8 cellular contexts compared by ENCODE assay signal in the genomic region with DNA sequence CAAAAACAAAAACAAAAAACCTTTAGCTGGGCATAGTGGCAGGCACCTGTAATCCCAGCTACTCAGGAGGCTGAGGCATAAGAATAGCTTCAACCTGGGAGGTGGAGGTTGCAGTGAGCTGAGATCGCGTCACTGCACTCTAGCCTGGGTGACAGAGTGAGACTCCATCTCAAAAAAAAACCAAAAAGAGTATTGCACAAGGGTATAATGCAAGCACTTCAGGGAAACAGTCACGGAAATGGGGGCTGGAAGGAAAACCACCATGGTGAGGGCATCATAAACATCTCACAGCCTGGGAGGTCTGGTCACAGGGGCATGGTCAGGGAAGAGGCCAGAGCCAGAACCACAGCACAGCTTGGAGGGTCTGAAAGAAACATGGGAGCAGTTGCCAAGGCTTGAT. TPM values are rescaled to one million over a fixed set of nuclear protein-coding genes. Genes with fewer than 3 reads are reported as not detected.
DNase-seq lines count a peak whose midpoint lies in the region; ATAC-seq and TF ChIP-seq lines count a peak whose summit lies in the region.
"Not testable (repeated sequence)": the region's sequence is repeated elsewhere in the genome, so short reads cannot be mapped to it uniquely, and the experiment has no call there.

No MANE protein-coding gene starts in this region.

- H3K23me2 ChIP-seq in H9 (ENCODE audit: insufficient read length, low read depth, low read length, poor library complexity, severe bottlenecking), result not testable (repeated sequence)

- H2BK12ac ChIP-seq in H9 (ENCODE audit: insufficient read length, low read depth, low read length), result not testable (repeated sequence)

- not testable (repeated sequence) for H3K9me3 ChIP-seq in H9 (ENCODE audit: control insufficient read depth, low read depth, low read length); tibial nerve

- peaks cover 10% of the 10 kb centered on the region; the same call in 1 of the 2 replicates for H3K79me2 ChIP-seq in H9 (ENCODE audit: insufficient read depth, low read length)

- H4K91ac ChIP-seq in H9 (ENCODE audit: insufficient read length, low read depth, low read length), result not testable (repeated sequence)

- H3K4me2 ChIP-seq in H9 (ENCODE audit: insufficient read depth, insufficient read length, low read length), result not testable (repeated sequence)

- peak overlapping the region in 1 of 2 donors; percentile 75 for H3K4me3 Mint-ChIP-seq in CD14-positive monocyte
- not testable (repeated sequence) for H3K4me3 Mint-ChIP-seq in H9, T-cell, immature natural killer cell
- peak overlapping the region; percentile 25 to 73 (median 57) for H3K4me3 Mint-ChIP-seq in nephron

- no CpG with 5 or more reads among the region's 3 CpGs for WGBS in H9 (ENCODE audit: extremely low coverage, insufficient read length, low lambda C conversion rate)
- 71 to 79% methylated on average over 3 of the region's 3 CpGs for WGBS in tibial nerve, 2 donors

- DNase-seq in CD14-positive monocyte (ENCODE audit: low spot score) (peak; percentile 40), NOMO-1 (lab: John Stamatoyannopoulos, UW; ENCODE audit: unreplicated experiment in 2 of 2) (peak; percentile 21 to 31), amniotic epithelial cell (ENCODE audit: low read depth) (peak; percentile 24)
- not testable (repeated sequence) for DNase-seq in H9; T-cell; immature natural killer cell; tibial nerve (ENCODE audit: low spot score in 2 of 2)

- H3K56ac ChIP-seq in H9 (ENCODE audit: insufficient read length, low read depth, low read length), result not testable (repeated sequence)

- H2BK120ac ChIP-seq in H9 (ENCODE audit: low read depth, low read length, poor library complexity, severe bottlenecking), result not testable (repeated sequence)

- intact Hi-C loops in CD14-positive monocyte (cut with micrococcal nuclease), result not testable (repeated sequence)

- H2BK20ac ChIP-seq in H9 (ENCODE audit: low read depth, low read length, poor library complexity, severe bottlenecking), result not testable (repeated sequence)

- H3K4me3 ChIP-seq in tibial nerve, result peak overlapping the region in 1 of 4 donors; percentile 85

- H3K36me3 Mint-ChIP-seq in CD14-positive monocyte (peaks cover 24 to 27% of the 10 kb centered on the region in 2 donors), H9 (ENCODE audit: insufficient read depth in 1 of 3, low read depth in 3 of 3) (peaks cover 29 to 68% (median 67%) of the 10 kb centered on the region in 3 experiments), T-cell (peaks cover 13% of the 10 kb centered on the region), immature natural killer cell (peaks cover 4 to 22% (median 9%) of the 10 kb centered on the region in 3 donors), nephron (ENCODE audit: low read depth) (peaks cover 31% of the 10 kb centered on the region)

- H3K79me1 ChIP-seq in H9 (ENCODE audit: insufficient read depth, low read depth, low read length, poor library complexity, severe bottlenecking), result not testable (repeated sequence)

- not testable (repeated sequence) for H4K5ac ChIP-seq in H9 (ENCODE audit: insufficient read length, low read depth, low read length)

- TF ChIP-seq EP300 in tibial nerve (IDR thresholded peaks at IDR 0.05), result not testable (repeated sequence)

- H2BK15ac ChIP-seq in H9 (ENCODE audit: low read depth, low read length), result not testable (repeated sequence)

- H3K14ac ChIP-seq in H9 (ENCODE audit: insufficient read depth, low read length), result not testable (repeated sequence)

- H3K4me1 ChIP-seq in H9 (ENCODE audit: insufficient read depth, low read length), result not testable (repeated sequence)
- H3K4me1 ChIP-seq in tibial nerve, result peaks cover 0 to 90% (median 40%) of the 10 kb centered on the region in 4 donors

- H3K36me3 ChIP-seq in tibial nerve, result peaks cover 3 to 75% (median 23%) of the 10 kb centered on the region in 3 donors

- not testable (repeated sequence) for H4K20me1 ChIP-seq in H9 (ENCODE audit: control insufficient read depth, insufficient read depth, insufficient read length)

- TF ChIP-seq POLR2A in tibial nerve (IDR thresholded peaks at IDR 0.05), result not testable (repeated sequence)

- CTCF ChIA-PET in T-cell (lab: Charles Lee), result interaction anchor here (0.6 to 1.0 kb wide), 2 partner anchors 88 to 884 kb away, joined by 6 to 7 read pairs; no protein-coding TSS in a partner anchor

- H3K27me3 Mint-ChIP-seq in CD14-positive monocyte (ENCODE audit: low read depth in 3 of 3), result peaks cover 45 to 83% (median 58%) of the 10 kb centered on the region in 3 donors
- not testable (repeated sequence) for H3K27me3 Mint-ChIP-seq in H9 (ENCODE audit: low read depth); T-cell; immature natural killer cell (ENCODE audit: low read depth in 3 of 3); nephron (ENCODE audit: low read depth)

- H2BK5ac ChIP-seq in H9 (ENCODE audit: insufficient read length, low read length), result not testable (repeated sequence)

- not testable (repeated sequence) for H3K18ac ChIP-seq in H9 (ENCODE audit: insufficient read length, low read depth, low read length)

- not testable (repeated sequence) for H3T11ph ChIP-seq in H9 (ENCODE audit: low read length)

- not testable (repeated sequence) for H3K27me3 ChIP-seq in H9 (ENCODE audit: insufficient read depth, low read length); tibial nerve

- not testable (repeated sequence) for H3K9ac ChIP-seq in H9 (ENCODE audit: extremely low read depth, insufficient read length, low read length)

- H3K27ac Mint-ChIP-seq in CD14-positive monocyte, result peak overlapping the region in 6 of 7 donors; percentile 19 to 89 (median 72)
- peak overlapping the region in 2 of 3 experiments; percentile 40 to 80; a peak in 2 of 7 replicates for H3K27ac Mint-ChIP-seq in H9
- peak overlapping the region; percentile 21 to 48 for H3K27ac Mint-ChIP-seq in T-cell
- peak overlapping the region in 4 of 6 donors; percentile 40 to 69 (median 48) for H3K27ac Mint-ChIP-seq in immature natural killer cell
- peak overlapping the region in 1 of 3 experiments; percentile 38 for H3K27ac Mint-ChIP-seq in nephron

- H2AFZ ChIP-seq in H9 (ENCODE audit: low read length), result not testable (repeated sequence)

- H3K27ac ChIP-seq in H9 (ENCODE audit: insufficient read length, low read depth, low read length), result not testable (repeated sequence)
- peak overlapping the region; percentile 94 to 99 (median 98) for H3K27ac ChIP-seq in tibial nerve

- H3K23ac ChIP-seq in H9 (ENCODE audit: insufficient read length, low read depth, low read length), result not testable (repeated sequence)

- H4K8ac ChIP-seq in H9 (replicated peaks; ENCODE audit: insufficient read length, low read depth, low read length), result not testable (repeated sequence)

- POLR2A ChIA-PET in T-cell (lab: Charles Lee), result not testable (repeated sequence)

- not testable (repeated sequence) for H3K9me3 Mint-ChIP-seq in CD14-positive monocyte, H9, T-cell, immature natural killer cell, nephron

- H2AK5ac ChIP-seq in H9 (ENCODE audit: insufficient read length, low read length), result not testable (repeated sequence)

- peaks cover 60% of the 10 kb centered on the region for H3K4me1 Mint-ChIP-seq in CD14-positive monocyte
- H3K4me1 Mint-ChIP-seq in H9, result peaks cover 20% of the 10 kb centered on the region in 2 experiments
- peaks cover 40 to 47% (median 46%) of the 10 kb centered on the region in 3 donors for H3K4me1 Mint-ChIP-seq in T-cell
- H3K4me1 Mint-ChIP-seq in immature natural killer cell, result peaks cover 51% of the 10 kb centered on the region in 2 donors
- H3K4me1 Mint-ChIP-seq in nephron, result peaks cover 32% of the 10 kb centered on the region

- not testable (repeated sequence) for H3K4ac ChIP-seq in H9 (ENCODE audit: low read depth, low read length)

- not testable (repeated sequence) for TF ChIP-seq CTCF in CD14-positive monocyte (IDR thresholded peaks at IDR 0.05); H9 (conservative IDR thresholded peaks at IDR 0.05); nephron (IDR thresholded peaks at IDR 0.05; ENCODE audit: unreplicated experiment in 3 of 3); tibial nerve (IDR thresholded peaks at IDR 0.05)

- ATAC-seq in T-cell (replicated peaks in 1 of 4), result not testable (repeated sequence)

RNA-seq across cellular contexts. Expression of a gene that starts 5.2 kb away (rescaled TPM):
- polyA plus RNA-seq in CD14-positive monocyte (1 to 10 TPM; 9.0 to 9.7 TPM), immature natural killer cell (10 to 100 TPM; 27.0 to 68.3 (median 41.2) TPM)
- total RNA-seq in H9 (2021) (13.0 and 13.9 TPM in 2 replicates), T-cell (10 to 100 TPM; 16.9 to 25.0 (median 19.2) TPM), tibial nerve (10 to 100 TPM; 13.8 to 23.7 (median 19.5) TPM)

RNA-seq across cellular contexts. Expression of a gene that starts 6.8 kb away (rescaled TPM):
- polyA plus RNA-seq in CD14-positive monocyte, result under 1 TPM; 0.08 to 0.21 TPM
- 81.6 and 87.2 TPM in 2 replicates for total RNA-seq in H9 (2021)
- total RNA-seq in T-cell, result 10 to 100 TPM; 36.3 to 89.0 (median 72.3) TPM
- polyA plus RNA-seq in immature natural killer cell, result 10 to 100 TPM in 1 of 3 donors, 1 to 10 TPM in 2; 3.1 to 11.5 (median 4.8) TPM
- 100 to 1,000 TPM; 120 to 181 (median 147) TPM for total RNA-seq in tibial nerve

RNA-seq across cellular contexts. Expression of a gene that starts 19.2 kb away (rescaled TPM):
- not detected for polyA plus RNA-seq in CD14-positive monocyte
- 2.3 and 2.4 TPM in 2 replicates for total RNA-seq in H9 (2021)
- 10 to 100 TPM; 10.1 to 19.5 (median 16.4) TPM for total RNA-seq in T-cell
- 1 to 10 TPM in 1 of 3 donors, not detected in 2; 1.3 TPM for polyA plus RNA-seq in immature natural killer cell
- 10 to 100 TPM in 2 of 4 donors, 1 to 10 TPM in 2; 6.1 to 23.1 (median 11.2) TPM for total RNA-seq in tibial nerve

RNA-seq across cellular contexts. Expression of a gene that starts 47.0 kb away (rescaled TPM):
- polyA plus RNA-seq in CD14-positive monocyte (1 to 10 TPM; 1.2 to 4.9 TPM), immature natural killer cell (10 to 100 TPM in 1 of 3 donors, 1 to 10 TPM in 2; 5.5 to 11.0 (median 9.9) TPM)
- total RNA-seq in H9 (2021) (22.8 and 25.0 TPM in 2 replicates), T-cell (10 to 100 TPM; 44.2 to 55.3 (median 48.0) TPM), tibial nerve (10 to 100 TPM; 21.8 to 27.8 (median 22.9) TPM)
